Comparison of ENCODE assay signal across 21 cellular contexts in genomic region chr10:131095109-131095580, GRCh38.
A peak's percentile ranks its signal among the peaks of the same experiment; 100 is the strongest.
DNase-seq lines count a peak whose midpoint lies in the region; TF ChIP-seq lines count a peak whose summit lies in the region.
"Had no signal": no experiment of that assay in that cellular context is flagged by ENCODE, and none has a peak within 500 bp of the region (broad histone marks: within the 10 kb centered on the region; RNA-seq: fewer than 3 reads in every experiment).

No MANE protein-coding gene starts in this region.

- no peak overlapping the region for H4K8ac ChIP-seq in mesendoderm (ENCODE audit: low read depth, low read length)

- H3K18ac ChIP-seq in mesendoderm (ENCODE audit: low read length), result peak overlapping the region; percentile 89

- H3K4me3 ChIP-seq in HUES6 (ENCODE audit: low read depth, low read length) (no peak overlapping the region), breast epithelium (peak overlapping the region in 1 of 3 donors; percentile 31), mesendoderm (ENCODE audit: low read length) (no peak overlapping the region), testis (no peak overlapping the region)
- H3K4me3 ChIP-seq: adrenal gland, cardiac muscle cell, dorsolateral prefrontal cortex, GM23338, thyroid gland had no signal

- intact Hi-C loops in breast epithelium (cut with DNase I; ENCODE audit: low total_unique reads) (no loop called here), testis (cut with DNase I; ENCODE audit: low total_unique reads) (no loop called here)

- H3K36me3 ChIP-seq in HUES6 (ENCODE audit: control insufficient read depth, insufficient read depth, low read length) (no peaks in the 10 kb centered on the region), breast epithelium (no peaks in the 10 kb centered on the region), mesendoderm (ENCODE audit: control insufficient read depth, insufficient read depth, low read length) (no peaks in the 10 kb centered on the region), testis (ENCODE audit: low read depth, missing control alignments) (no peaks in the 10 kb centered on the region)
- H3K36me3 ChIP-seq: adrenal gland, cardiac muscle cell, thyroid gland had no signal

- no peaks in the 10 kb centered on the region for H3K79me1 ChIP-seq in mesendoderm (ENCODE audit: low read length)

- no peak overlapping the region for H3K4me2 ChIP-seq in mesendoderm (ENCODE audit: low read length)
- H3K4me2 ChIP-seq: GM23338, KMS-11 had no signal

- no peak overlapping the region for H3K23ac ChIP-seq in mesendoderm (ENCODE audit: low read length)

- no peaks in the 10 kb centered on the region for H3K79me2 ChIP-seq in mesendoderm (ENCODE audit: control insufficient read depth, insufficient read depth, low read length)

- H2AK5ac ChIP-seq in mesendoderm (ENCODE audit: low read length), result no peak overlapping the region

- no peak overlapping the region for H2BK15ac ChIP-seq in mesendoderm (replicated peaks; ENCODE audit: low read depth)

- no peak for TF ChIP-seq CTCF in breast epithelium (IDR thresholded peaks at IDR 0.05)
- TF ChIP-seq CTCF in testis (IDR thresholded peaks at IDR 0.05), result no peak

- peak overlapping the region; percentile 76 for H2BK120ac ChIP-seq in mesendoderm (ENCODE audit: low read depth, low read length)

- H3K9ac ChIP-seq in HUES6 (ENCODE audit: low read length) (peak overlapping the region; percentile 56), mesendoderm (ENCODE audit: low read length) (no peak overlapping the region)
- H3K9ac ChIP-seq: KMS-11 had no signal

- no peaks in the 10 kb centered on the region for H3K9me3 ChIP-seq in HUES6 (ENCODE audit: control insufficient read depth, insufficient read depth, low read depth, low read length)
- H3K9me3 ChIP-seq in breast epithelium, result no peaks in the 10 kb centered on the region
- H3K9me3 ChIP-seq in testis, result no peaks in the 10 kb centered on the region
- H3K9me3 ChIP-seq: adrenal gland, thyroid gland had no signal

- DNase-seq in breast epithelium (ENCODE audit: low spot score in 2 of 2), result no peak
- DNase-seq in mesendoderm, result no peak
- DNase-seq in testis, result no peak
- DNase-seq in erythroblast (lab: John Stamatoyannopoulos, UW), result no peak
- no peak for DNase-seq in activated effector memory CD4-positive, alpha-beta T cell treated with Interleukin-2 at 50 U/mL for 16 hours
- no peak for DNase-seq in AG08396 (ENCODE audit: low spot score)
- DNase-seq: activated CD4-positive, alpha-beta T cell treated with anti-CD3 and anti-CD28 coated beads, Interleukin-2, amount 50 U/mL, for 4 hours; activated CD8-positive, alpha-beta memory T cell treated with anti-CD3 and anti-CD28 coated beads, Interleukin-2, amount 50 U/mL, for 48 hours; activated gamma-delta T cell; dorsolateral prefrontal cortex; MV-4-11; NCI-H187; NCI-H774; T-helper 17 cell had no signal

- H3K4me1 ChIP-seq in HUES6 (ENCODE audit: control insufficient read depth, insufficient read depth, low read length) (peaks cover 17% of the 10 kb centered on the region), breast epithelium (no peaks in the 10 kb centered on the region), mesendoderm (ENCODE audit: control insufficient read depth, low read depth, low read length) (peaks cover 2% of the 10 kb centered on the region), testis (peaks cover 14% of the 10 kb centered on the region)

- no CpG with 5 or more reads among the region's 27 CpGs for WGBS in mesendoderm (ENCODE audit: extremely low coverage, insufficient coverage, low lambda C conversion rate)
- 59 to 86% methylated on average over 14 to 18 of the region's 27 CpGs for WGBS in testis, 2 donors

- H3K27ac ChIP-seq in HUES6 (ENCODE audit: low read depth, low read length) (peak overlapping the region; percentile 50; the same call in 1 of the 2 replicates), breast epithelium (peak overlapping the region; percentile 74 to 79), mesendoderm (ENCODE audit: low read depth, low read length) (peak overlapping the region; percentile 53), testis (peak overlapping the region; percentile 41 to 76)
- H3K27ac ChIP-seq: cardiac muscle cell, dorsolateral prefrontal cortex, KMS-11, thyroid gland, VCaP had no signal

- peak overlapping the region; percentile 70 for H3K56ac ChIP-seq in mesendoderm (ENCODE audit: low read length)

- H2BK5ac ChIP-seq in mesendoderm (ENCODE audit: low read length), result no peak overlapping the region

- H3K4ac ChIP-seq in mesendoderm (ENCODE audit: low read depth, low read length), result peak overlapping the region; percentile 79

- no peak overlapping the region for H4K5ac ChIP-seq in mesendoderm (ENCODE audit: low read length)

- TF ChIP-seq POLR2A in breast epithelium (IDR thresholded peaks at IDR 0.05) (no peak), testis (IDR thresholded peaks at IDR 0.05) (no peak), erythroblast (IDR thresholded peaks at IDR 0.05; ENCODE audit: low read length) (no peak)

- H3K27me3 ChIP-seq in HUES6 (ENCODE audit: control insufficient read depth, insufficient read depth, low read length) (no peaks in the 10 kb centered on the region), breast epithelium (no peaks in the 10 kb centered on the region), mesendoderm (ENCODE audit: insufficient read depth, low read length, poor library complexity) (no peaks in the 10 kb centered on the region), testis (no peaks in the 10 kb centered on the region)
- H3K27me3 ChIP-seq: adrenal gland, cardiac muscle cell, thyroid gland had no signal
